ENCODE assay signal across 8 cellular contexts in the genomic region with DNA sequence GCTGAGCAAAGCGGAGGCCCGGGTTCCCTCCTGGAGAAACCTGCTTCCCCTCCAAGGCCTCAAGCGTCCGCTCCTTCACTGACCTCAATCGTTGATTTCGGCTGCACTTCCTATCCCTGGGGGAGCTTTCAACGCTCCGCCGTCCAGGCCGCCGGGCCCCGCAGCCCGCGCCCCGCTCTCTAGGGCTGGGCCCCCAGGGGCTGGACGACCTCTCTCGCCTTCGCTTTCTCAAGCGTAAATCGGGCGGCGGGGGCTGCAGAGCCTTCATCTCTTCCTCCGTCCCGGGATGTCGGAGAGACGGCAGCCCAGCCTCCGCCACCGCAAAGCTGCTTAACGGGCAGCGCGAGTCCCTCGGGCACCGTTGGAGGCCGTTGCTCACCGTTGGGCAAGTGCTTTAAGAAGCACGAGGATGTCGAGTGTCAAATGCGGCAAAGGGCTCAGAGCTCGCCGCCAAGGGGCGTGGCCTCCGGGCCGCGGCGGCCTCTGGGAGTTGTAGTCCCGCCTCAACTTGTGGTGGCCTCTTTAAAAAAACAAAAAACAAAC. TPM values are rescaled to one million over a fixed set of nuclear protein-coding genes. Genes with fewer than 3 reads are reported as not detected.
A peak's percentile ranks its signal among the peaks of the same experiment; 100 is the strongest.
DNase-seq lines count a peak whose midpoint lies in the region; ATAC-seq and TF ChIP-seq lines count a peak whose summit lies in the region.

No MANE protein-coding gene starts in this region.

- peak; percentile 72 for ATAC-seq in HG02678 (IDR thresholded peaks at IDR 0.05; ENCODE audit: unreplicated experiment)

- TF ChIP-seq CTCF in Calu3 (IDR thresholded peaks at IDR 0.05; ENCODE audit: unreplicated experiment): no peak
- no peak for TF ChIP-seq CTCF in kidney epithelial cell (IDR thresholded peaks at IDR 0.05; ENCODE audit: insufficient read depth, low read length, poor library complexity, severe bottlenecking)

- H3K27ac Mint-ChIP-seq in Calu3 (ENCODE audit: unreplicated experiment): peak overlapping the region; percentile 40

- CTCF ChIA-PET in Calu3 (lab: Charles Lee): no interaction called here

- H3K9me3 Mint-ChIP-seq in Calu3 (ENCODE audit: low read depth, unreplicated experiment): no peaks in the 10 kb centered on the region

- TSS peak; percentile 45 for BruUV-seq in Calu3 (replicated peaks; lab: Mats Ljungman, UMichigan)

- H3K36me3 Mint-ChIP-seq in Calu3 (ENCODE audit: insufficient read depth, unreplicated experiment): peaks cover 21% of the 10 kb centered on the region

- H3K4me1 Mint-ChIP-seq in Calu3 (ENCODE audit: low read depth, unreplicated experiment): peaks cover 10% of the 10 kb centered on the region

- DNase-seq in Calu3 (peak; percentile 63), kidney epithelial cell (ENCODE audit: low read depth) (peak; percentile 48), SKM-1 (lab: John Stamatoyannopoulos, UW; ENCODE audit: unreplicated experiment) (no peak), NCI-H82 (lab: John Stamatoyannopoulos, UW) (no peak)
- DNase-seq in activated CD4-positive, CD25-positive, alpha-beta regulatory T cell (lab: John Stamatoyannopoulos, UW): peak; percentile 46 to 61 (median 58)
- DNase-seq in central memory CD4-positive, alpha-beta T cell: peak; percentile 51
- peak; percentile 63 to 69 for DNase-seq in stimulated activated CD4-positive, alpha-beta T cell treated with anti-CD3 and anti-CD28 coated beads, Interleukin-15, amount 100 ng/mL, for 1 hour (ENCODE audit: low read depth in 1 of 2, low spot score in 1 of 2)

- intact Hi-C loops in Calu3 (cut with micrococcal nuclease; ENCODE audit: unreplicated experiment): no loop called here

- peak overlapping the region; percentile 46 for H3K4me3 ChIP-seq in kidney epithelial cell (ENCODE audit: low read depth, low read length)

- no peaks in the 10 kb centered on the region for H3K36me3 ChIP-seq in kidney epithelial cell (ENCODE audit: control insufficient read depth, insufficient read depth, low read length)

- H3K4me3 Mint-ChIP-seq in Calu3 (ENCODE audit: low read depth, unreplicated experiment): peak overlapping the region; percentile 79

- peaks cover 28% of the 10 kb centered on the region for H3K27me3 Mint-ChIP-seq in Calu3 (ENCODE audit: unreplicated experiment)

- H3K27me3 ChIP-seq in kidney epithelial cell (ENCODE audit: control insufficient read depth, insufficient read depth, low read length): peaks cover 4% of the 10 kb centered on the region

RNA-seq across cellular contexts. Expression of a gene that starts 8.5 kb away (rescaled TPM):
- total RNA-seq in Calu3 (2022) (5.9 and 8.0 TPM in 2 replicates), kidney epithelial cell (49.7 and 50.1 TPM in 2 replicates)

RNA-seq across cellular contexts. Expression of a gene that starts 27.8 kb away (rescaled TPM):
- total RNA-seq in Calu3 (2022): 51.3 and 55.4 TPM in 2 replicates
- 26.5 and 29.5 TPM in 2 replicates for total RNA-seq in kidney epithelial cell

RNA-seq across cellular contexts. Expression of a gene that starts 57.1 kb away (rescaled TPM):
- 14.0 and 14.8 TPM in 2 replicates for total RNA-seq in Calu3 (2022)
- total RNA-seq in kidney epithelial cell: 3.3 and 5.3 TPM in 2 replicates

Comparison
In these comparisons a context has a peak if more than half of its experiments do, and no peak if none do; other contexts are left out.
1. DNase-seq: peak in Calu3 (single experiment), activated CD4-positive, CD25-positive, alpha-beta regulatory T cell (4 of 4), central memory CD4-positive, alpha-beta T cell (single experiment), kidney epithelial cell (single experiment) and stimulated activated CD4-positive, alpha-beta T cell treated with anti-CD3 and anti-CD28 coated beads, Interleukin-15, amount 100 ng/mL, for 1 hour (2 of 2); none in SKM-1 (single experiment) and NCI-H82 (single experiment).